Comparison of ENCODE assay signal across 7 cellular contexts in the genomic region with DNA sequence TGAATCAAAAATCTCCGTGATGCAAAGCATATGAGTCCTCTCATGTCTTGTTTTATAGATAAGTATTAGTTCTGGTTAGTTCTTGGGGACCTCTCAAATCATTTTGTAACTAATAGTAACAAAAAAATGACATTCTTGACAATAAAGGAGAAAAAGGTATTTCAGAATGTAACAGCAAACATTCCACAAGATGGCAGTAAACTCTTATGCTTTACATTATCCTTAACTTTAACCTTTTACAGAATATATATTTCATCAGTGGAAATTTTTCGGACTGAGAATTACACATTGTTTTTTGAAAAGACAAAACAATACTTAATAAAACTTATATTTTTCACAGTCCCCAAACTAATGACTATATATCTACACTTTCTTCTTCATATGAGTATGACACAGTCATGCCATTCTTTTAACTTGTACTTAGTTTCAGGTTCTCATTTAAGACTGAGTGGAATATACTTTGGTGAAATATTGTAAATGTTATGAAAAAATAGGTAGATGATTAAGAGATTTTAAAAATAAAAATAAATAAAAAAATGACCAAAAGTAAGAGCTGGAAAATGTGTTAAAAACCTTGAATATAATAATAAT.
DNase-seq lines count a peak whose midpoint lies in the region; ATAC-seq and TF ChIP-seq lines count a peak whose summit lies in the region.

No MANE protein-coding gene starts in this region.

- no peaks in the 10 kb centered on the region for H3K36me3 ChIP-seq in brain microvascular endothelial cell (replicated peaks)

- no peaks in the 10 kb centered on the region for H3K27me3 ChIP-seq in brain microvascular endothelial cell (replicated peaks)

- H3K27ac ChIP-seq in brain microvascular endothelial cell = no peak overlapping the region

- in situ Hi-C loops in GM13977 (cut with MboI; ENCODE audit: low pct_unique_long_range_greater_than_20kb, low sequenced_read_pairs, unreplicated experiment) (no loop called here), brain microvascular endothelial cell (cut with HindIII; ENCODE audit: low pct_ligation_motif_present, low sequenced_read_pairs) (no loop called here)

- TF ChIP-seq CTCF in GM13977 (IDR thresholded peaks at IDR 0.05; ENCODE audit: extremely low read depth, insufficient read depth, missing control alignments) = peak; percentile 34
- TF ChIP-seq CTCF in brain microvascular endothelial cell (IDR thresholded peaks at IDR 0.05; ENCODE audit: low read depth, low read length, missing control alignments) = peak; percentile 28

- DNase-seq in GM13977 (ENCODE audit: low spot score) (no peak), NCI-H146 treated with DMSO at 0.1 percent for 48 hours (lab: John Stamatoyannopoulos, UW; ENCODE audit: unreplicated experiment) (peak; percentile 62), brain microvascular endothelial cell (no peak), non-pigmented ciliary epithelial cell (ENCODE audit: low read depth) (peak; percentile 10), GDM1 (lab: John Stamatoyannopoulos, UW) (no peak)
- DNase-seq in stimulated activated CD4-positive, alpha-beta T cell treated with anti-CD3 and anti-CD28 coated beads, Interleukin-4, amount 100 ng/mL, for 4 hours = no peak

- H3K4me3 ChIP-seq in brain microvascular endothelial cell (ENCODE audit: low read depth, low read length) = no peak overlapping the region

- ATAC-seq in HG03108 (IDR thresholded peaks at IDR 0.05; ENCODE audit: unreplicated experiment) = no peak

Comparison
In these comparisons a context has a peak if more than half of its experiments do, and no peak if none do; other contexts are left out.
1. DNase-seq: peak in NCI-H146 treated with DMSO at 0.1 percent for 48 hours (single experiment) and non-pigmented ciliary epithelial cell (single experiment); none in GM13977 (single experiment), brain microvascular endothelial cell (single experiment), GDM1 (single experiment) and stimulated activated CD4-positive, alpha-beta T cell treated with anti-CD3 and anti-CD28 coated beads, Interleukin-4, amount 100 ng/mL, for 4 hours (0 of 2).